ENCODE assay signal across 8 cellular contexts in the genomic region with DNA sequence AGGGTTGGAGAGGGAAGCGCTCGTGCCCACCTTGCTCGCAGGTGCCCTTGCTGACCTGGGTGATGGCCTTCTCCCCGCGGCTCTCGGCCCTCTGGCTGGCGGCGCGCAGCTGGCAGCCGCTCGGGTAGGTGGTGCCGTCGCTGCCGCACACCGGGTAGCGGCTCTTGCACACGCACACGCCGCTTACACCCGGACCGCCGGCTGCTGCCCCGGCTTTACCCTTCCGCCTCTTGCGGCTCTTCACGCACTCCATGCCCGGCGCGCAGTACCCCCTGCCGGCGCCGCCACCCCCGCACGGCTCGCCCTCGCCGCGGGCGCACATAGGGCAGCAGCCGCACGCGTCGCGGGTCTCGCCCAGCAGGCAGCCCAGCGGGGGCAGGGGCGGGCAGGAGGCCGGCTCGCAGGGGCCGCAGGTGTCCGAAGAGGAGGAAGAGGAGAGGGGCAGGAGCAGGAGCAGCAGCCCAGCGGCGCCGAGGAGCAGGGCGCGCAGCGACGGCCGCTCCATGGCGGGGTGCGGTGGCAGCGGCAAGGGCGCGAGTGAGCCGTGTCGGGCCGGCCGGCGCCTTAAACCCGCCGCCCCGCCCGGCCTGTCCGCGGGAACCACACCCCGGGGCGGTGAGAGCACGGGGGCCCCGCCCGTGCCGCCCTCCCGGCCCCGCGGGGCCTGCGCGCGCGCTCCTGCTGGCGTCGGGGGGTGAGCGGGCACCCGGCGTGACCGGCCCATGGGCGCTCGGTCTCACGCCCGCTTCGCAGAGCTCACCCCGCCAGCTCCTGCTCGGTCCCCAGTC. TPM values are rescaled to one million over a fixed set of nuclear protein-coding genes. Genes with fewer than 3 reads are reported as not detected.
DNase-seq lines count a peak whose midpoint lies in the region; ATAC-seq and TF ChIP-seq lines count a peak whose summit lies in the region.

Gene IGFBP7 (minus strand): TSS at position 539 of the 788 bp plus-strand sequence. CDS start 34 bp downstream, at position 505.

- H3K4me2 ChIP-seq in GM23338 = peak within 1 kb of the TSS; percentile 96

- H3K4me3 ChIP-seq in GM23338 (peak within 1 kb of the TSS; percentile 69), skin epidermis (peak within 1 kb of the TSS; percentile 56 to 68 (median 65))

- no peak for TF ChIP-seq CTCF in GM23338 (conservative IDR thresholded peaks at IDR 0.05; ENCODE audit: low read depth in 2 of 2)
- TF ChIP-seq CTCF in chondrocyte (IDR thresholded peaks at IDR 0.05) = peak; percentile 37

- no peaks in the 10 kb centered on the region; the same call in 2 of the 3 replicates for H3K36me3 Mint-ChIP-seq in GM23338 (ENCODE audit: low read depth)
- peaks cover 35% of the 10 kb centered on the region for H3K36me3 Mint-ChIP-seq in chondrocyte (ENCODE audit: low read depth)

- H3K27ac ChIP-seq in GM23338 (ENCODE audit: low read depth) (no peak within 1 kb of the TSS), skin epidermis (peak within 1 kb of the TSS; percentile 34 to 96 (median 89))

- peak within 1 kb of the TSS; percentile 100 for H2AFZ ChIP-seq in GM23338

- H3K4me3 Mint-ChIP-seq in GM23338 (peak within 1 kb of the TSS; percentile 91), chondrocyte (ENCODE audit: unreplicated experiment) (peak within 1 kb of the TSS; percentile 90)

- no peaks in the 10 kb centered on the region for H4K20me1 ChIP-seq in GM23338 (replicated peaks; ENCODE audit: insufficient read depth)

- H3F3A ChIP-seq in GM23338 (replicated peaks; ENCODE audit: low read depth) = peaks cover 6% of the 10 kb centered on the region

- H3K27ac Mint-ChIP-seq in GM23338 = no peak within 1 kb of the TSS
- H3K27ac Mint-ChIP-seq in chondrocyte (ENCODE audit: unreplicated experiment) = peak within 1 kb of the TSS; percentile 99

- peak; percentile 71 for ATAC-seq in GM23338

- H3K36me3 ChIP-seq in GM23338 (ENCODE audit: insufficient read depth) = no peaks in the 10 kb centered on the region

- H3K27me3 Mint-ChIP-seq in GM23338 (ENCODE audit: insufficient read depth, low read depth, poor library complexity) (peaks cover 29% of the 10 kb centered on the region), chondrocyte (ENCODE audit: low read depth) (no peaks in the 10 kb centered on the region)

- H3K4me1 ChIP-seq in GM23338 (ENCODE audit: insufficient read depth) = peaks cover 12% of the 10 kb centered on the region

- peak; percentile 63 for DNase-seq in EL
- peak; percentile 47 for DNase-seq in GM23338 (ENCODE audit: low spot score)
- DNase-seq in NOMO-1 treated with DMSO at 0.1 percent for 48 hours (lab: John Stamatoyannopoulos, UW; ENCODE audit: unreplicated experiment) = peak; percentile 82
- DNase-seq in chondrocyte (ENCODE audit: low spot score) = peak; percentile 94
- peak; percentile 70 for DNase-seq in islet precursor cell
- DNase-seq in NCI-H1694 (lab: John Stamatoyannopoulos, UW) = no peak
- no peak for DNase-seq in NCI-H524 treated with DMSO at 0.1 percent for 48 hours (lab: John Stamatoyannopoulos, UW)

- H3K79me2 ChIP-seq in GM23338 (replicated peaks; ENCODE audit: insufficient read depth) = no peaks in the 10 kb centered on the region

- H3K27me3 ChIP-seq in GM23338 (ENCODE audit: insufficient read depth) = peaks cover 70% of the 10 kb centered on the region

- H3K4me1 Mint-ChIP-seq in GM23338 (peaks cover 19% of the 10 kb centered on the region), chondrocyte (ENCODE audit: low read depth) (peaks cover 64% of the 10 kb centered on the region)

- H3K9me3 Mint-ChIP-seq in GM23338 (no peaks in the 10 kb centered on the region), chondrocyte (ENCODE audit: low read depth) (no peaks in the 10 kb centered on the region)

- H3K9me2 ChIP-seq in GM23338 (ENCODE audit: insufficient read depth) = no peaks in the 10 kb centered on the region

TF ChIP-seq in GM23338, 12 proteins besides CTCF, POLR2A, EP300 and RAD21:
- TF ChIP-seq, protein P1, sequence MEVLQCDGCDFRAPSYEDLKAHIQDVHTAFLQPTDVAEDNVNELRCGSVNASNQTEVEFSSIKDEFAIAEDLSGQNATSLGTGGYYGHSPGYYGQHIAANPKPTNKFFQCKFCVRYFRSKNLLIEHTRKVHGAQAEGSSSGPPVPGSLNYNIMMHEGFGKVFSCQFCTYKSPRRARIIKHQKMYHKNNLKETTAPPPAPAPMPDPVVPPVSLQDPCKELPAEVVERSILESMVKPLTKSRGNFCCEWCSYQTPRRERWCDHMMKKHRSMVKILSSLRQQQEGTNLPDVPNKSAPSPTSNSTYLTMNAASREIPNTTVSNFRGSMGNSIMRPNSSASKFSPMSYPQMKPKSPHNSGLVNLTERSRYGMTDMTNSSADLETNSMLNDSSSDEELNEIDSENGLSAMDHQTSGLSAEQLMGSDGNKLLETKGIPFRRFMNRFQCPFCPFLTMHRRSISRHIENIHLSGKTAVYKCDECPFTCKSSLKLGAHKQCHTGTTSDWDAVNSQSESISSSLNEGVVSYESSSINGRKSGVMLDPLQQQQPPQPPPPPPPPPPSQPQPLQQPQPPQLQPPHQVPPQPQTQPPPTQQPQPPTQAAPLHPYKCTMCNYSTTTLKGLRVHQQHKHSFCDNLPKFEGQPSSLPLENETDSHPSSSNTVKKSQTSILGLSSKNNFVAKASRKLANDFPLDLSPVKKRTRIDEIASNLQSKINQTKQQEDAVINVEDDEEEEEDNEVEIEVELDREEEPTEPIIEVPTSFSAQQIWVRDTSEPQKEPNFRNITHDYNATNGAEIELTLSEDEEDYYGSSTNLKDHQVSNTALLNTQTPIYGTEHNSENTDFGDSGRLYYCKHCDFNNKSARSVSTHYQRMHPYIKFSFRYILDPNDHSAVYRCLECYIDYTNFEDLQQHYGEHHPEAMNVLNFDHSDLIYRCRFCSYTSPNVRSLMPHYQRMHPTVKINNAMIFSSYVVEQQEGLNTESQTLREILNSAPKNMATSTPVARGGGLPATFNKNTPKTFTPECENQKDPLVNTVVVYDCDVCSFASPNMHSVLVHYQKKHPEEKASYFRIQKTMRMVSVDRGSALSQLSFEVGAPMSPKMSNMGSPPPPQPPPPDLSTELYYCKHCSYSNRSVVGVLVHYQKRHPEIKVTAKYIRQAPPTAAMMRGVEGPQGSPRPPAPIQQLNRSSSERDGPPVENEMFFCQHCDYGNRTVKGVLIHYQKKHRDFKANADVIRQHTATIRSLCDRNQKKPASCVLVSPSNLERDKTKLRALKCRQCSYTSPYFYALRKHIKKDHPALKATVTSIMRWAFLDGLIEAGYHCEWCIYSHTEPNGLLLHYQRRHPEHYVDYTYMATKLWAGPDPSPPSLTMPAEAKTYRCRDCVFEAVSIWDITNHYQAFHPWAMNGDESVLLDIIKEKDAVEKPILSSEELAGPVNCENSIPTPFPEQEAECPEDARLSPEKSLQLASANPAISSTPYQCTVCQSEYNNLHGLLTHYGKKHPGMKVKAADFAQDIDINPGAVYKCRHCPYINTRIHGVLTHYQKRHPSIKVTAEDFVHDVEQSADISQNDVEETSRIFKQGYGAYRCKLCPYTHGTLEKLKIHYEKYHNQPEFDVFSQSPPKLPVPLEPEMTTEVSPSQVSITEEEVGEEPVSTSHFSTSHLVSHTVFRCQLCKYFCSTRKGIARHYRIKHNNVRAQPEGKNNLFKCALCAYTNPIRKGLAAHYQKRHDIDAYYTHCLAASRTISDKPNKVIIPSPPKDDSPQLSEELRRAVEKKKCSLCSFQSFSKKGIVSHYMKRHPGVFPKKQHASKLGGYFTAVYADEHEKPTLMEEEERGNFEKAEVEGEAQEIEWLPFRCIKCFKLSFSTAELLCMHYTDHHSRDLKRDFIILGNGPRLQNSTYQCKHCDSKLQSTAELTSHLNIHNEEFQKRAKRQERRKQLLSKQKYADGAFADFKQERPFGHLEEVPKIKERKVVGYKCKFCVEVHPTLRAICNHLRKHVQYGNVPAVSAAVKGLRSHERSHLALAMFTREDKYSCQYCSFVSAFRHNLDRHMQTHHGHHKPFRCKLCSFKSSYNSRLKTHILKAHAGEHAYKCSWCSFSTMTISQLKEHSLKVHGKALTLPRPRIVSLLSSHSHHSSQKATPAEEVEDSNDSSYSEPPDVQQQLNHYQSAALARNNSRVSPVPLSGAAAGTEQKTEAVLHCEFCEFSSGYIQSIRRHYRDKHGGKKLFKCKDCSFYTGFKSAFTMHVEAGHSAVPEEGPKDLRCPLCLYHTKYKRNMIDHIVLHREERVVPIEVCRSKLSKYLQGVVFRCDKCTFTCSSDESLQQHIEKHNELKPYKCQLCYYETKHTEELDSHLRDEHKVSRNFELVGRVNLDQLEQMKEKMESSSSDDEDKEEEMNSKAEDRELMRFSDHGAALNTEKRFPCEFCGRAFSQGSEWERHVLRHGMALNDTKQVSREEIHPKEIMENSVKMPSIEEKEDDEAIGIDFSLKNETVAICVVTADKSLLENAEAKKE (CRISPR knock-in tag; IDR thresholded peaks at IDR 0.05) = no peak
- peak; percentile 27 for TF ChIP-seq EZH2 (IDR thresholded peaks at IDR 0.05; ENCODE audit: low read depth, unreplicated experiment)

RNA-seq across cellular contexts. Expression of gene IGFBP7, which starts in this region (rescaled TPM):
- 0.49 TPM in 1 of 2 replicates, not detected in the other for total RNA-seq in GM23338 (2014; rRNA removed; shearing (Covaris generic))
- 7.9 and 13.2 TPM in 2 replicates for polyA plus RNA-seq in GM23338 (2016; fragmentation: Nextera tagmentation; extraction: Ambion mirVana)
- 3,991 to 5,189 TPM (median 5,125 TPM) in 3 replicates for total RNA-seq in chondrocyte

Comparison
In these comparisons a context has a peak if more than half of its experiments do, and no peak if none do; other contexts are left out.
1. RNA of gene IGFBP7 (total RNA-seq): 3,991 to 5,189 TPM in chondrocyte; 0.49 TPM in GM23338; every median in the first group is over 1,000 times any median in the second.
2. DNase-seq: peak in EL (single experiment), GM23338 (single experiment), NOMO-1 treated with DMSO at 0.1 percent for 48 hours (single experiment), chondrocyte (single experiment) and islet precursor cell (single experiment); none in NCI-H1694 (single experiment) and NCI-H524 treated with DMSO at 0.1 percent for 48 hours (single experiment).